ENCODE assay signal across 26 cellular contexts in the genomic region with DNA sequence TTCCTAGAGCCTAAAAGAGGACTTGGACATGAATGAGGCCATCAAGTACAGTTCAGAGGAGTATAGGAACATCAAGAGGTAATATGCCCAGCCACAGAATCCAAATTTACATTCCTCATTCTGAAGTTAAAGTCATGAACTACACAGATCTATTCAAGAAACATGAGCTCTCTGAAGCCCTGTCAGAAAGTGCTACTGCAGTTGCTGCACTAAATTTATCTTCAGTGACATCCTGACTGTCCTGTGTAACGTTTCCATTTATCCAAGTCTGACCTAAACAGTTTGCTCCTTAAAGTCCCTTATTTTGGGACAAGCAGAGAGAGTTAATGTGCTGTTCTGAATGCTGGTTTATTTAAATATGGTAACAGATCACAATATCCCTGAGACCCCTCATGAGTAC. TPM values are rescaled to one million over a fixed set of nuclear protein-coding genes. Genes with fewer than 3 reads are reported as not detected.
"Had no signal": no experiment of that assay in that cellular context is flagged by ENCODE, and none has a peak within 500 bp of the region (broad histone marks: within the 10 kb centered on the region; RNA-seq: fewer than 3 reads in every experiment).

No MANE protein-coding gene starts in this region.

- H3K4me3 ChIP-seq: esophagus squamous epithelium, heart left ventricle, hepatocyte, left lung, pancreas, right lobe of liver, stomach, thyroid gland, vagina had no signal

- DNase-seq: cortex of kidney; effector memory CD8-positive, alpha-beta T cell; erythroblast; esophagus squamous epithelium; heart left ventricle; left cardiac atrium; left lung; mesenchymal stem cell; naive thymus-derived CD8-positive, alpha-beta T cell; pancreas; right lobe of liver; stimulated activated CD4-positive, alpha-beta T cell treated with anti-CD3 and anti-CD28 coated beads, Interleukin-2, amount 100 ng/mL, for 24 hours; stimulated activated CD4-positive, alpha-beta T cell treated with anti-CD3 and anti-CD28 coated beads, Interleukin-4, amount 100 ng/mL, for 24 hours; stimulated activated naive CD4-positive, alpha-beta T cell treated with Interleukin-2 at 50 U/mL for 16 hours; stomach; thyroid gland; trophoblast cell had no signal

- ATAC-seq: effector memory CD8-positive, alpha-beta T cell; heart left ventricle; left cardiac atrium; left lung; naive thymus-derived CD8-positive, alpha-beta T cell; pancreas; right lobe of liver; stimulated activated effector memory CD8-positive, alpha-beta T cell treated with anti-CD3 and anti-CD28 coated beads, Interleukin-12 subunit alpha, Interleukin-12 subunit beta, amount 100 ng/mL, for 72 hours had no signal

- H3K4me3 Mint-ChIP-seq: effector memory CD8-positive, alpha-beta T cell; mesothelial cell of epicardium; naive thymus-derived CD8-positive, alpha-beta T cell; neural crest cell; stimulated activated effector memory CD8-positive, alpha-beta T cell treated with anti-CD3 and anti-CD28 coated beads, Interleukin-12 subunit alpha, Interleukin-12 subunit beta, amount 100 ng/mL, for 72 hours had no signal

- H3K27me3 Mint-ChIP-seq: effector memory CD8-positive, alpha-beta T cell; naive thymus-derived CD8-positive, alpha-beta T cell had no signal

- H3K4me1 ChIP-seq: esophagus squamous epithelium, left lung, pancreas, right lobe of liver, stomach, thyroid gland, vagina had no signal

- H3K4me1 Mint-ChIP-seq: mesothelial cell of epicardium had no signal

- H3K9me3 Mint-ChIP-seq: effector memory CD8-positive, alpha-beta T cell; mesothelial cell of epicardium; naive thymus-derived CD8-positive, alpha-beta T cell; neural crest cell; stimulated activated effector memory CD8-positive, alpha-beta T cell treated with anti-CD3 and anti-CD28 coated beads, Interleukin-12 subunit alpha, Interleukin-12 subunit beta, amount 100 ng/mL, for 72 hours had no signal

- FAIRE-seq: endometrium, frontal cortex, islet of Langerhans, pancreas had no signal

- H3K27me3 ChIP-seq: esophagus squamous epithelium, heart left ventricle, hepatocyte, left lung, neutrophil, pancreas, right lobe of liver, stomach, thyroid gland, vagina had no signal

- H3K27ac Mint-ChIP-seq: mesothelial cell of epicardium had no signal

- H3K9me3 ChIP-seq: esophagus squamous epithelium, heart left ventricle, left lung, neutrophil, pancreas, right lobe of liver, stomach, thyroid gland, vagina had no signal

- H3K27ac ChIP-seq: esophagus squamous epithelium, heart left ventricle, hepatocyte, left lung, neutrophil, pancreas, right lobe of liver, stomach, thyroid gland, vagina had no signal

RNA-seq across cellular contexts. Expression of a gene that starts 29.2 kb away (rescaled TPM):
- total RNA-seq: vagina had no signal
